29 cellular contexts compared by ENCODE assay signal in the genomic region with DNA sequence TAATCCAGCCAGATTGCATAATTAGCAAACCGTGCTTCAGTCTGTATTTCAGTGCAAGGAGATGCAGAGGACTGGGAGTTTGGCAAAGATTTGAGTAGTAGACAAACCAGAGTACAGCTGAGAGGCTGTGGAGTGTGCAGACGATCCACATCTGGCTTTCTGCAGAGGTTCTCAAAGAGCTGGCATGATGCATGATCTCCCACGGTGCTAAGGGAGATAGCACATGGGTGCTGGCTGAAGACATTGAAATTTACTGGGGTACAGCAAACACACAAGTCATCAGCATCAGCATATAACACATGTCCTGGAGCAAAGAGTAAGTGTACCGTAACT.
"Had no signal": no experiment of that assay in that cellular context is flagged by ENCODE, and none has a peak within 500 bp of the region (broad histone marks: within the 10 kb centered on the region; RNA-seq: fewer than 3 reads in every experiment).

No MANE protein-coding gene starts in this region.

- H3K27ac ChIP-seq: SJSA1 had no signal

- H3K4me3 ChIP-seq: SJSA1 had no signal

- H3K4me1 Mint-ChIP-seq: activated naive CD8-positive, alpha-beta T cell treated with anti-CD3 and anti-CD28 coated beads, Interleukin-2, amount 50 U/mL, for 24 hours; WTC11 had no signal

- H3K9me3 Mint-ChIP-seq: activated naive CD4-positive, alpha-beta T cell treated with anti-CD3 and anti-CD28 coated beads, Interleukin-2, amount 50 U/mL, for 72 hours; activated naive CD8-positive, alpha-beta T cell treated with anti-CD3 and anti-CD28 coated beads, Interleukin-2, amount 50 U/mL, for 24 hours; activated T-cell treated with anti-CD3 and anti-CD28 coated beads, Interleukin-2, amount 50 U/mL, for 24 hours; activated T-helper 1 cell treated with anti-CD3 and anti-CD28 coated beads, Interleukin-12 subunit alpha, Interleukin-12 subunit beta, Interleukin-2, Interleukin-4 antibody, amounts not matched to agents 30 ng/mL and 10 ng/mL and 1 ng/mL, durations not matched to agents 14 hours and 24 hours and 36 hours; T-helper 1 cell treated with Interleukin-12 subunit alpha and Interleukin-12 subunit beta and Interleukin-4 antibody, amounts not matched to agents 30 μg/mL and 1 μg/mL, for 36 hours; WTC11 had no signal

- H3K4me3 Mint-ChIP-seq: activated CD8-positive, alpha-beta memory T cell treated with anti-CD3 and anti-CD28 coated beads, Interleukin-2, amount 10 ng/mL, durations not matched to agents 7 days and 5 days; activated CD8-positive, alpha-beta T cell treated with anti-CD3 and anti-CD28 coated beads, Interleukin-2, amount 10 ng/mL, durations not matched to agents 7 days and 5 days; activated naive CD8-positive, alpha-beta T cell treated with anti-CD3 and anti-CD28 coated beads, Interleukin-2, amount 50 U/mL, for 24 hours; activated T-cell treated with anti-CD3 and anti-CD28 coated beads, Interleukin-2, amount 50 U/mL, for 24 hours; activated T-helper 1 cell treated with anti-CD3 and anti-CD28 coated beads, Interleukin-12 subunit alpha, Interleukin-12 subunit beta, Interleukin-2, Interleukin-4 antibody, amounts not matched to agents 30 ng/mL and 10 ng/mL and 1 ng/mL, durations not matched to agents 14 hours and 24 hours and 36 hours; brain; T-helper 1 cell treated with Interleukin-12 subunit alpha and Interleukin-12 subunit beta and Interleukin-4 antibody, amounts not matched to agents 30 μg/mL and 1 μg/mL, for 36 hours; WTC11 had no signal

- DNase-seq: activated CD4-positive, alpha-beta T cell treated with anti-CD3 and anti-CD28 coated beads for 48 hours; activated CD4-positive, alpha-beta T cell treated with anti-CD3 and anti-CD28 coated beads, Interleukin-2, amount 50 U/mL, for 4 hours; activated CD4-positive, CD25-positive, alpha-beta regulatory T cell treated with anti-CD3 and anti-CD28 coated beads, Interleukin-2, amount 50 U/mL, for 72 hours; activated CD8-positive, alpha-beta memory T cell treated with anti-CD3 and anti-CD28 coated beads, Interleukin-2, amount 10 ng/mL, durations not matched to agents 7 days and 5 days; activated CD8-positive, alpha-beta T cell treated with anti-CD3 and anti-CD28 coated beads, Interleukin-2, amount 10 ng/mL, durations not matched to agents 7 days and 5 days; activated effector memory CD4-positive, alpha-beta T cell treated with Interleukin-2 at 50 U/mL for 16 hours; activated naive CD4-positive, alpha-beta T cell; activated naive CD8-positive, alpha-beta T cell treated with anti-CD3 and anti-CD28 coated beads, Interleukin-2, amount 50 U/mL, for 24 hours; activated T-cell treated with anti-CD3 and anti-CD28 coated beads, Interleukin-2, amount 50 U/mL, for 24 hours; amniotic stem cell; Kasumi-1; KBM-7; NCI-H1092 treated with DMSO at 0.1 percent for 48 hours; NCI-H1417 treated with DMSO at 0.1 percent for 48 hours; NCI-H2029; NCI-H2107; NCI-H2171 treated with DMSO at 0.1 percent for 48 hours; NCI-H226; NCI-H526; NCI-H82; OCI-M1; RPMI8226; SHP77 had no signal

- H3K36me3 ChIP-seq: SJSA1 had no signal

- H3K9me3 ChIP-seq: SJSA1 had no signal

- H3K27ac Mint-ChIP-seq: activated CD8-positive, alpha-beta memory T cell treated with anti-CD3 and anti-CD28 coated beads, Interleukin-2, amount 10 ng/mL, durations not matched to agents 7 days and 5 days; activated CD8-positive, alpha-beta T cell treated with anti-CD3 and anti-CD28 coated beads, Interleukin-2, amount 10 ng/mL, durations not matched to agents 7 days and 5 days; activated naive CD4-positive, alpha-beta T cell treated with anti-CD3 and anti-CD28 coated beads, Interleukin-2, amount 50 U/mL, for 72 hours; activated naive CD8-positive, alpha-beta T cell treated with anti-CD3 and anti-CD28 coated beads, Interleukin-2, amount 50 U/mL, for 24 hours; activated T-cell treated with anti-CD3 and anti-CD28 coated beads, Interleukin-2, amount 50 U/mL, for 24 hours; activated T-helper 1 cell treated with anti-CD3 and anti-CD28 coated beads, Interleukin-12 subunit alpha, Interleukin-12 subunit beta, Interleukin-2, Interleukin-4 antibody, amounts not matched to agents 30 ng/mL and 10 ng/mL and 1 ng/mL, durations not matched to agents 14 hours and 24 hours and 36 hours; T-helper 1 cell treated with Interleukin-12 subunit alpha and Interleukin-12 subunit beta and Interleukin-4 antibody, amounts not matched to agents 30 μg/mL and 1 μg/mL, for 36 hours; WTC11 had no signal

- H3K36me3 Mint-ChIP-seq: activated CD8-positive, alpha-beta memory T cell treated with anti-CD3 and anti-CD28 coated beads, Interleukin-2, amount 10 ng/mL, durations not matched to agents 7 days and 5 days; activated naive CD4-positive, alpha-beta T cell treated with anti-CD3 and anti-CD28 coated beads, Interleukin-2, amount 50 U/mL, for 72 hours; brain; WTC11 had no signal

- H3K4me1 ChIP-seq: SJSA1 had no signal
